In the genomic region with DNA sequence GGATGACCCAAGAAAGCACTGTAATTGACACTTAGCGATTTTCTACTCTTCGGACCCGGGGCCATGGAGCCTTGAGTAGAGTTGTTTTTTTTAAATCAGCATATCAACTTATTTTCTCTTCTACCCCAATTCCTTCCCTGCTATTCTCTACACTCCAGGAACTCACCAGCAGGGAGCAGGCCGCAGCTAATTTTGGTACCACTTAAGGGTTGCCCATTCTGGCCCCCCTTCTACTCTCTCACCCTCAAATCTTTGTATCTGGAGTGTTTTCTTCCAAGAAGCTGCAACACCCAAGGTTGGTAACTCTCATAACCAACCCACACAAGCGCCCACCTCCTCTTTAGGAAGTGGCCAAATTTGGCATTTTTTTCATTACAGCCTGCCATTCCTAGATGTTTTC, we compare ENCODE assay signal across 10 cellular contexts. TPM values are rescaled to one million over a fixed set of nuclear protein-coding genes. Genes with fewer than 3 reads are reported as not detected.
A peak's percentile ranks its signal among the peaks of the same experiment; 100 is the strongest.
DNase-seq lines count a peak whose midpoint lies in the region; ATAC-seq and TF ChIP-seq lines count a peak whose summit lies in the region.
"Had no signal": no experiment of that assay in that cellular context is flagged by ENCODE, and none has a peak within 500 bp of the region (broad histone marks: within the 10 kb centered on the region; RNA-seq: fewer than 3 reads in every experiment).

No MANE protein-coding gene starts in this region.

- no peak overlapping the region for H3K4me3 ChIP-seq in smooth muscle cell

- no peak overlapping the region for H3K9ac ChIP-seq in smooth muscle cell (ENCODE audit: low read depth)

- no peak overlapping the region for H3K4me2 ChIP-seq in smooth muscle cell

- DNase-seq in DMS 273 (lab: John Stamatoyannopoulos, UW; ENCODE audit: unreplicated experiment) = peak; percentile 57
- DNase-seq in DMS 273 treated with DMSO at 0.1 percent for 48 hours (lab: John Stamatoyannopoulos, UW) = no peak
- peak; percentile 40 for DNase-seq in SK-MEL-5 (ENCODE audit: low read depth, low spot score)
- no peak for DNase-seq in foreskin keratinocyte
- no peak for DNase-seq in SK-N-DZ (ENCODE audit: low spot score)
- DNase-seq in smooth muscle cell (lab: John Stamatoyannopoulos, UW; ENCODE audit: unreplicated experiment) = no peak
- DNase-seq: KG1, nephron progenitor cell had no signal

- ATAC-seq in foreskin keratinocyte (no peak), GM18502 (IDR thresholded peaks at IDR 0.05; ENCODE audit: poor library complexity, unreplicated experiment) (no peak)

- H3K4me1 ChIP-seq in foreskin keratinocyte = no peaks in the 10 kb centered on the region
- H3K4me1 ChIP-seq in smooth muscle cell (ENCODE audit: low read depth) = no peaks in the 10 kb centered on the region

- no peaks in the 10 kb centered on the region for H3K9me3 ChIP-seq in smooth muscle cell (replicated peaks; ENCODE audit: low read depth)

- H3K27me3 ChIP-seq in foreskin keratinocyte (no peaks in the 10 kb centered on the region), smooth muscle cell (ENCODE audit: low read depth) (no peaks in the 10 kb centered on the region)

- no peaks in the 10 kb centered on the region for H3K36me3 ChIP-seq in smooth muscle cell (ENCODE audit: low read depth)

- H3K27ac ChIP-seq in foreskin keratinocyte = no peak overlapping the region
- no peak overlapping the region for H3K27ac ChIP-seq in smooth muscle cell (ENCODE audit: low read depth)

- in situ Hi-C loops in SK-MEL-5 (cut with HindIII; ENCODE audit: low pct_unique_long_range_greater_than_20kb, low sequenced_read_pairs) = no loop called here

- H3K79me2 ChIP-seq in smooth muscle cell (ENCODE audit: low read depth) = no peaks in the 10 kb centered on the region

- TF ChIP-seq CTCF in GM12873 (IDR thresholded peaks at IDR 0.05; ENCODE audit: insufficient read depth, low read depth, low read length, missing control alignments) = peak; percentile 5
- peak; percentile 39 for TF ChIP-seq CTCF in foreskin keratinocyte (conservative IDR thresholded peaks at IDR 0.05)
- TF ChIP-seq CTCF in smooth muscle cell (IDR thresholded peaks at IDR 0.05; ENCODE audit: borderline replicate concordance, insufficient read depth, poor library complexity, severe bottlenecking) = no peak

- no peak overlapping the region for H2AFZ ChIP-seq in smooth muscle cell (ENCODE audit: low read depth)

- H3F3A ChIP-seq in smooth muscle cell (ENCODE audit: low read depth) = no peaks in the 10 kb centered on the region

- 98% methylated on average over 5 of the region's 5 CpGs for whole genome bisulfite sequencing in smooth muscle cell (ENCODE audit: low lambda C conversion rate)

- no peaks in the 10 kb centered on the region for H4K20me1 ChIP-seq in smooth muscle cell (ENCODE audit: low read depth)

RNA-seq across cellular contexts. Expression of gene ERAL1, which starts 5.5 kb away (rescaled TPM):
- 23.8 and 35.7 TPM in 2 replicates for total RNA-seq in SK-MEL-5 (2014; rRNA removed; shearing (Covaris generic))
- 84.5 and 105 TPM in 2 replicates for polyA plus RNA-seq in SK-MEL-5 (2015; cell fraction: cytosol; rRNA removed)
- 138 and 139 TPM in 2 replicates for polyA plus RNA-seq in SK-MEL-5 (2015; cell fraction: nucleus; rRNA removed)
- total RNA-seq in foreskin keratinocyte (34.8 and 44.4 TPM in 2 replicates), smooth muscle cell (30.0 and 37.6 TPM in 2 replicates)
- polyA plus RNA-seq in foreskin keratinocyte (65.8 and 72.8 TPM in 2 replicates), smooth muscle cell (58.9 and 59.3 TPM in 2 replicates)
- 65.6 and 92.8 TPM in 2 replicates for polyA plus RNA-seq in SK-N-DZ (2014; cell fraction: cytosol; rRNA removed)
- 75.0 and 114 TPM in 2 replicates for polyA plus RNA-seq in SK-N-DZ (2014; cell fraction: nucleus; rRNA removed)

RNA-seq across cellular contexts. Expression of gene FAM222B, which starts 6.7 kb away (rescaled TPM):
- 11.3 and 14.7 TPM in 2 replicates for total RNA-seq in SK-MEL-5 (2014; rRNA removed; shearing (Covaris generic))
- 46.7 and 54.7 TPM in 2 replicates for polyA plus RNA-seq in SK-MEL-5 (2015; cell fraction: cytosol; rRNA removed)
- 8.0 and 11.5 TPM in 2 replicates for polyA plus RNA-seq in SK-MEL-5 (2015; cell fraction: nucleus; rRNA removed)
- total RNA-seq in foreskin keratinocyte (16.3 and 17.9 TPM in 2 replicates), smooth muscle cell (10.6 and 20.5 TPM in 2 replicates)
- polyA plus RNA-seq in foreskin keratinocyte (9.8 and 10.8 TPM in 2 replicates), smooth muscle cell (28.0 and 35.9 TPM in 2 replicates)
- polyA plus RNA-seq in SK-N-DZ (2014; cell fraction: cytosol; rRNA removed) = 8.2 and 8.3 TPM in 2 replicates
- polyA plus RNA-seq in SK-N-DZ (2014; cell fraction: nucleus; rRNA removed) = 2.4 and 4.1 TPM in 2 replicates

RNA-seq across cellular contexts. Expression of gene FLOT2, which starts 48.3 kb away (rescaled TPM):
- total RNA-seq in SK-MEL-5 (2014; rRNA removed; shearing (Covaris generic)) = 12.6 and 12.8 TPM in 2 replicates
- polyA plus RNA-seq in SK-MEL-5 (2015; cell fraction: cytosol; rRNA removed) = 44.0 and 47.3 TPM in 2 replicates
- 30.0 and 36.2 TPM in 2 replicates for polyA plus RNA-seq in SK-MEL-5 (2015; cell fraction: nucleus; rRNA removed)
- 81.8 and 83.2 TPM in 2 replicates for total RNA-seq in foreskin keratinocyte
- 69.1 and 71.9 TPM in 2 replicates for polyA plus RNA-seq in foreskin keratinocyte
- polyA plus RNA-seq in SK-N-DZ (2014; cell fraction: cytosol; rRNA removed) = 67.0 and 68.9 TPM in 2 replicates
- 61.8 and 62.1 TPM in 2 replicates for polyA plus RNA-seq in SK-N-DZ (2014; cell fraction: nucleus; rRNA removed)
- total RNA-seq in smooth muscle cell = 18.1 and 20.1 TPM in 2 replicates
- 40.1 and 58.3 TPM in 2 replicates for polyA plus RNA-seq in smooth muscle cell

RNA-seq across cellular contexts. Expression of gene DHRS13, which starts 53.6 kb away (rescaled TPM):
- 21.8 and 23.8 TPM in 2 replicates for total RNA-seq in SK-MEL-5 (2014; rRNA removed; shearing (Covaris generic))
- 24.0 and 28.1 TPM in 2 replicates for polyA plus RNA-seq in SK-MEL-5 (2015; cell fraction: cytosol; rRNA removed)
- 11.2 and 13.9 TPM in 2 replicates for polyA plus RNA-seq in SK-MEL-5 (2015; cell fraction: nucleus; rRNA removed)
- total RNA-seq in foreskin keratinocyte (8.0 and 10.9 TPM in 2 replicates), smooth muscle cell (6.0 and 8.2 TPM in 2 replicates)
- polyA plus RNA-seq in foreskin keratinocyte (8.0 and 11.5 TPM in 2 replicates), smooth muscle cell (10.1 and 10.5 TPM in 2 replicates)
- polyA plus RNA-seq in SK-N-DZ (2014; cell fraction: cytosol; rRNA removed) = 81.8 and 86.0 TPM in 2 replicates
- 57.3 and 58.1 TPM in 2 replicates for polyA plus RNA-seq in SK-N-DZ (2014; cell fraction: nucleus; rRNA removed)

Comparison
In these comparisons a context has a peak if more than half of its experiments do, and no peak if none do; other contexts are left out.
1. DNase-seq: peak in DMS 273 (single experiment) and SK-MEL-5 (single experiment); none in DMS 273 treated with DMSO at 0.1 percent for 48 hours (single experiment), foreskin keratinocyte (0 of 2), SK-N-DZ (single experiment) and smooth muscle cell (single experiment).